ENCODE assay signal across 25 cellular contexts in the genomic region with DNA sequence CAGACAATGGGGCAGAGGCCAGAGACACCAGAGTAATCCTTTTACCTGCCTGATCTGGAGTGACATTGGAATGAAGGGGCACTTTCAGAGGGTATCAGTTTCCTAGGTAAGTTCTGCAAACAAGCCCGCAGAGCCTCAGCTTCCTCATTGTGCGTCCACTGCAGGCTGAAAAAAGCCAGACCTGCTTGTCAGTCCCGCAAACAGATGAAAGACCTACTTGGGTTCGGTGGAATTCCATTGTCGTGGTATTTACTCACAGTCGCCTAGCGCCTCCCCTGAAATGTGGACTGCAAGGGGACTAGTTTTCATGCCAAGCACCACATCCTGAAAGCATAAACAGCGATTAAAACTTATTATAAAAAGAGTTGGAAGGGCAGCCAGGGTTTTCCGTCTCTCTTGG.
DNase-seq lines count a peak whose midpoint lies in the region; TF ChIP-seq lines count a peak whose summit lies in the region.
"Had no signal": no experiment of that assay in that cellular context is flagged by ENCODE, and none has a peak within 500 bp of the region (broad histone marks: within the 10 kb centered on the region; RNA-seq: fewer than 3 reads in every experiment).

No MANE protein-coding gene starts in this region.

- no peak overlapping the region for H2BK5ac ChIP-seq in neuronal stem cell (ENCODE audit: low read length)

- H3K9ac ChIP-seq in NT2/D1 (ENCODE audit: insufficient read length, low read depth): no peak overlapping the region
- H3K9ac ChIP-seq in neuronal stem cell (ENCODE audit: low read depth, low read length, poor library complexity): no peak overlapping the region
- H3K9ac ChIP-seq: BLaER1 treated with 17β-estradiol and CSF1 and Interleukin-3, amounts not matched to agents 10 nM and 100 nM; KMS-11 had no signal

- peaks cover 4% of the 10 kb centered on the region for H3K4me1 ChIP-seq in NT2/D1 (ENCODE audit: insufficient read depth, insufficient read length)
- H3K4me1 ChIP-seq in neuronal stem cell (ENCODE audit: control insufficient read depth in 2 of 2, insufficient read depth in 1 of 2, low read depth in 1 of 2, low read length in 2 of 2): peaks cover 0 to 2% of the 10 kb centered on the region in 2 donors
- H3K4me1 ChIP-seq: BLaER1 treated with 17β-estradiol and CSF1 and Interleukin-3, amounts not matched to agents 10 nM and 100 nM; Peyer's patch; SJCRH30 had no signal

- H4K91ac ChIP-seq in neuronal stem cell (ENCODE audit: low read depth, low read length, poor library complexity): no peak overlapping the region

- H3K4me2 ChIP-seq in neuronal stem cell (ENCODE audit: insufficient read depth, low read length, poor library complexity, severe bottlenecking): no peak overlapping the region
- H3K4me2 ChIP-seq: BLaER1 treated with 17β-estradiol and CSF1 and Interleukin-3, amounts not matched to agents 10 nM and 100 nM had no signal

- no peak overlapping the region for H3K18ac ChIP-seq in neuronal stem cell (ENCODE audit: low read length)

- H3K14ac ChIP-seq in neuronal stem cell (ENCODE audit: low read length): no peak overlapping the region

- no peaks in the 10 kb centered on the region for H3K36me3 Mint-ChIP-seq in osteocyte (ENCODE audit: unreplicated experiment)
- H3K36me3 Mint-ChIP-seq: CD4-positive, alpha-beta memory T cell had no signal

- no peak overlapping the region for H3K4ac ChIP-seq in neuronal stem cell (ENCODE audit: low read length)

- no peaks in the 10 kb centered on the region for H3K79me1 ChIP-seq in neuronal stem cell (ENCODE audit: low read depth, low read length)

- no peaks in the 10 kb centered on the region for H3K27me3 Mint-ChIP-seq in osteocyte (ENCODE audit: unreplicated experiment)

- H3K36me3 ChIP-seq in NT2/D1 (ENCODE audit: insufficient read depth, insufficient read length, low read length) (no peaks in the 10 kb centered on the region), neuronal stem cell (replicated peaks in 1 of 2; ENCODE audit: control insufficient read depth in 2 of 2, insufficient read depth in 2 of 2, low read length in 2 of 2) (no peaks in the 10 kb centered on the region)
- H3K36me3 ChIP-seq: BLaER1 treated with 17β-estradiol and CSF1 and Interleukin-3, amounts not matched to agents 10 nM and 100 nM; Peyer's patch; SJCRH30 had no signal

- H3K9me3 ChIP-seq in NT2/D1 (ENCODE audit: insufficient read depth, low read length): no peaks in the 10 kb centered on the region
- no peaks in the 10 kb centered on the region for H3K9me3 ChIP-seq in neuronal stem cell (replicated peaks in 1 of 2; ENCODE audit: control insufficient read depth in 2 of 2, insufficient read depth in 1 of 2, low read depth in 1 of 2, low read length in 2 of 2)
- H3K9me3 ChIP-seq: BLaER1 treated with 17β-estradiol and CSF1 and Interleukin-3, amounts not matched to agents 10 nM and 100 nM; Peyer's patch; SJCRH30 had no signal

- H3K4me1 Mint-ChIP-seq in osteocyte (ENCODE audit: unreplicated experiment): no peaks in the 10 kb centered on the region
- H3K4me1 Mint-ChIP-seq: CD4-positive, alpha-beta memory T cell had no signal

- H3K23ac ChIP-seq in neuronal stem cell (ENCODE audit: low read depth, low read length, poor library complexity): no peak overlapping the region

- H2AFZ ChIP-seq in neuronal stem cell (ENCODE audit: low read length): no peak overlapping the region

- no peak overlapping the region for H2BK12ac ChIP-seq in neuronal stem cell (ENCODE audit: low read length)

- peaks cover 3% of the 10 kb centered on the region for H3K9me3 Mint-ChIP-seq in osteocyte (ENCODE audit: unreplicated experiment)

- peak; percentile 49 for DNase-seq in DMS153 (lab: John Stamatoyannopoulos, UW)
- no peak for DNase-seq in DMS153 treated with DMSO at 0.1 percent for 48 hours (lab: John Stamatoyannopoulos, UW; ENCODE audit: unreplicated experiment)
- DNase-seq in NT2/D1 (ENCODE audit: low read depth, low spot score): peak; percentile 22
- peak; percentile 45 for DNase-seq in iPS-NIHi11 (ENCODE audit: low spot score)
- DNase-seq in neuronal stem cell (ENCODE audit: low spot score): peak; percentile 35
- DNase-seq in osteocyte (ENCODE audit: extremely low spot score, unreplicated experiment): no peak
- DNase-seq in H4 (ENCODE audit: low spot score): no peak
- DNase-seq in AG20443 (ENCODE audit: low spot score): no peak
- DNase-seq: ACHN; CD4-positive, alpha-beta memory T cell; DMS53; EL; IMR-90; NCI-H1105; NCI-H146; NCI-H2029; NCI-H2171; NCI-H345; NCI-H524; NCI-H82; Peyer's patch; SJCRH30 had no signal

- H3K27ac Mint-ChIP-seq in osteocyte (ENCODE audit: unreplicated experiment): no peak overlapping the region
- H3K27ac Mint-ChIP-seq: CD4-positive, alpha-beta memory T cell had no signal

- no peak overlapping the region for H3K27ac ChIP-seq in neuronal stem cell (replicated peaks; ENCODE audit: low read length)
- H3K27ac ChIP-seq: 22Rv1; BLaER1 treated with 17β-estradiol and CSF1 and Interleukin-3, amounts not matched to agents 10 nM and 100 nM; Peyer's patch; SJCRH30 had no signal

- H3K27me3 ChIP-seq in NT2/D1 (ENCODE audit: insufficient read depth, insufficient read length) (no peaks in the 10 kb centered on the region), neuronal stem cell (ENCODE audit: control insufficient read depth in 3 of 3, insufficient read depth in 3 of 3, low read depth in 1 of 3, low read length in 3 of 3) (no peaks in the 10 kb centered on the region)
- H3K27me3 ChIP-seq: BLaER1 treated with 17β-estradiol and CSF1 and Interleukin-3, amounts not matched to agents 10 nM and 100 nM; Peyer's patch; SJCRH30 had no signal

- H2BK15ac ChIP-seq in neuronal stem cell (ENCODE audit: low read length): no peak overlapping the region

- H2AK5ac ChIP-seq in neuronal stem cell (ENCODE audit: low read depth, low read length): no peak overlapping the region

- H3K4me3 ChIP-seq in NT2/D1 (ENCODE audit: insufficient read length, low read depth) (no peak overlapping the region), neuronal stem cell (ENCODE audit: low read length in 2 of 2) (no peak overlapping the region)
- H3K4me3 ChIP-seq: BLaER1 treated with 17β-estradiol and CSF1 and Interleukin-3, amounts not matched to agents 10 nM and 100 nM; Peyer's patch; SJCRH30 had no signal

- no peak overlapping the region for H2BK120ac ChIP-seq in neuronal stem cell (ENCODE audit: low read depth, low read length)

- no peak overlapping the region for H3K4me3 Mint-ChIP-seq in osteocyte (ENCODE audit: unreplicated experiment)
- H3K4me3 Mint-ChIP-seq: CD4-positive, alpha-beta memory T cell had no signal

- H4K8ac ChIP-seq in neuronal stem cell (ENCODE audit: low read depth, low read length): no peak overlapping the region

- no peak for TF ChIP-seq CTCF in osteocyte (IDR thresholded peaks at IDR 0.05)

- WGBS in neuronal stem cell (ENCODE audit: extremely low coverage in 2 of 2, insufficient read length in 2 of 2, insufficient replicate concordance in 1 of 2), 2 donors: no CpG with 5 or more reads among the region's 9 CpGs

Comparison
In these comparisons a context has a peak if more than half of its experiments do, and no peak if none do; other contexts are left out.
1. DNase-seq: peak in DMS153 (single experiment), NT2/D1 (single experiment), iPS-NIHi11 (single experiment) and neuronal stem cell (single experiment); none in DMS153 treated with DMSO at 0.1 percent for 48 hours (single experiment), osteocyte (single experiment), H4 (single experiment) and AG20443 (single experiment).